ENCODE assay signal across 1 cellular context in genomic region chr4:188812644-188813043, GRCh38.
TF ChIP-seq lines count a peak whose summit lies in the region.

No MANE protein-coding gene starts in this region.

TF ChIP-seq in HepG2, 621 proteins besides CTCF, POLR2A, EP300 and RAD21 (continued from another document):
- TF ChIP-seq SNAPC4 (CRISPR knock-in tag; IDR thresholded peaks at IDR 0.05) (no peak), DBP (CRISPR knock-in tag; IDR thresholded peaks at IDR 0.05; ENCODE audit: not compliant biosample characterization) (no peak), HOXA9 (CRISPR knock-in tag; IDR thresholded peaks at IDR 0.05; ENCODE audit: borderline replicate concordance) (no peak)
